Comparison of ENCODE assay signal across 29 cellular contexts in genomic region chr11:26073646-26074045, GRCh38.
"Had no signal": no experiment of that assay in that cellular context is flagged by ENCODE, and none has a peak within 500 bp of the region (broad histone marks: within the 10 kb centered on the region; RNA-seq: fewer than 3 reads in every experiment).

No MANE protein-coding gene starts in this region.

- H3K27me3 ChIP-seq: breast epithelium, colonic mucosa, gastrocnemius medialis, hepatocyte, neural progenitor cell, sigmoid colon, stomach, thyroid gland, upper lobe of left lung, vagina had no signal

- H3K27ac Mint-ChIP-seq: activated CD4-positive, alpha-beta T cell treated with anti-CD3 and anti-CD28 coated beads, Interleukin-2, amount 10 ng/mL, durations not matched to agents 7 days and 5 days; activated CD8-positive, alpha-beta T cell treated with anti-CD3 and anti-CD28 coated beads for 36 hours; activated T-helper 17 cell treated with anti-CD3 and anti-CD28 coated beads, Interleukin-2, amount 50 U/mL, for 72 hours; naive thymus-derived CD4-positive, alpha-beta T cell; neural progenitor cell; stimulated activated naive B cell treated with anti-CD40 and anti-IgM and Interleukin-4, amounts not matched to agents 10 μg/mL and 1 μg/mL and 100 μg/mL, for 72 hours; WTC11 had no signal

- H3K4me1 Mint-ChIP-seq: activated CD4-positive, alpha-beta T cell treated with anti-CD3 and anti-CD28 coated beads, Interleukin-2, amount 10 ng/mL, durations not matched to agents 7 days and 5 days; activated T-helper 17 cell treated with anti-CD3 and anti-CD28 coated beads, Interleukin-2, amount 50 U/mL, for 72 hours; naive thymus-derived CD4-positive, alpha-beta T cell; neural progenitor cell; stimulated activated naive B cell treated with anti-CD40 and anti-IgM and Interleukin-4, amounts not matched to agents 10 μg/mL and 1 μg/mL and 100 μg/mL, for 72 hours; WTC11 had no signal

- FAIRE-seq: small intestine had no signal

- H3K4me3 ChIP-seq: breast epithelium, colonic mucosa, gastrocnemius medialis, hepatocyte, neural progenitor cell, psoas muscle, sigmoid colon, stomach, thyroid gland, upper lobe of left lung, vagina had no signal

- H3K36me3 ChIP-seq: breast epithelium, colonic mucosa, gastrocnemius medialis, neural progenitor cell, sigmoid colon, stomach, thyroid gland, upper lobe of left lung, vagina had no signal

- ATAC-seq: activated CD8-positive, alpha-beta T cell treated with anti-CD3 and anti-CD28 coated beads for 36 hours; activated T-cell treated with anti-CD3 and anti-CD28 coated beads, Interleukin-2, amount 50 U/mL, for 4 hours; activated T-helper 17 cell treated with anti-CD3 and anti-CD28 coated beads, Interleukin-2, amount 50 U/mL, for 72 hours; gastrocnemius medialis; naive thymus-derived CD4-positive, alpha-beta T cell; psoas muscle; stimulated activated naive B cell treated with anti-CD40 and anti-IgM and Interleukin-4, amounts not matched to agents 10 μg/mL and 1 μg/mL and 100 μg/mL, for 72 hours; WTC11 had no signal

- H3K4me3 Mint-ChIP-seq: activated CD4-positive, alpha-beta T cell treated with anti-CD3 and anti-CD28 coated beads, Interleukin-2, amount 10 ng/mL, durations not matched to agents 7 days and 5 days; activated CD8-positive, alpha-beta T cell treated with anti-CD3 and anti-CD28 coated beads for 36 hours; activated T-cell treated with anti-CD3 and anti-CD28 coated beads, Interleukin-2, amount 50 U/mL, for 4 hours; activated T-helper 17 cell treated with anti-CD3 and anti-CD28 coated beads, Interleukin-2, amount 50 U/mL, for 72 hours; naive thymus-derived CD4-positive, alpha-beta T cell; neural progenitor cell; stimulated activated naive B cell treated with anti-CD40 and anti-IgM and Interleukin-4, amounts not matched to agents 10 μg/mL and 1 μg/mL and 100 μg/mL, for 72 hours; WTC11 had no signal

- H3K9me3 Mint-ChIP-seq: neural progenitor cell; stimulated activated naive B cell treated with anti-CD40 and anti-IgM and Interleukin-4, amounts not matched to agents 10 μg/mL and 1 μg/mL and 100 μg/mL, for 72 hours; WTC11 had no signal

- H3K36me3 Mint-ChIP-seq: naive thymus-derived CD4-positive, alpha-beta T cell; neural progenitor cell; stimulated activated naive B cell treated with anti-CD40 and anti-IgM and Interleukin-4, amounts not matched to agents 10 μg/mL and 1 μg/mL and 100 μg/mL, for 72 hours; WTC11 had no signal

- DNase-seq: activated CD4-positive, alpha-beta T cell treated with anti-CD3 and anti-CD28 coated beads for 1 hour; activated CD4-positive, alpha-beta T cell treated with anti-CD3 and anti-CD28 coated beads, Interleukin-2, amount 10 ng/mL, durations not matched to agents 7 days and 5 days; activated CD8-positive, alpha-beta T cell treated with anti-CD3 and anti-CD28 coated beads for 36 hours; activated gamma-delta T cell treated with Interleukin-2 at 50 U/mL for 16 hours; activated naive CD4-positive, alpha-beta T cell treated with anti-CD3 and anti-CD28 coated beads, Interleukin-2, amount 50 U/mL, for 16 hours; activated T-cell treated with anti-CD3 and anti-CD28 coated beads, Interleukin-2, amount 50 U/mL, for 4 hours; amniotic stem cell; central memory CD4-positive, alpha-beta T cell; colonic mucosa; effector memory CD4-positive, alpha-beta T cell; gastrocnemius medialis; midbrain; naive thymus-derived CD4-positive, alpha-beta T cell; occipital lobe; psoas muscle; sigmoid colon; stimulated activated CD4-positive, alpha-beta T cell treated with anti-CD3 and anti-CD28 coated beads, Interleukin-1b, Interleukin-23, amount 100 ng/mL, for 48 hours; stimulated activated naive B cell treated with anti-CD40 and anti-IgM and Interleukin-4, amounts not matched to agents 10 μg/mL and 1 μg/mL and 100 μg/mL, for 72 hours; stomach; thyroid gland; upper lobe of left lung had no signal

- H3K9me3 ChIP-seq: breast epithelium, colonic mucosa, gastrocnemius medialis, psoas muscle, sigmoid colon, stomach, thyroid gland, upper lobe of left lung, vagina had no signal

- H3K27me3 Mint-ChIP-seq: activated CD4-positive, alpha-beta T cell treated with anti-CD3 and anti-CD28 coated beads, Interleukin-2, amount 10 ng/mL, durations not matched to agents 7 days and 5 days; activated CD8-positive, alpha-beta T cell treated with anti-CD3 and anti-CD28 coated beads for 36 hours; activated T-helper 17 cell treated with anti-CD3 and anti-CD28 coated beads, Interleukin-2, amount 50 U/mL, for 72 hours; naive thymus-derived CD4-positive, alpha-beta T cell; stimulated activated naive B cell treated with anti-CD40 and anti-IgM and Interleukin-4, amounts not matched to agents 10 μg/mL and 1 μg/mL and 100 μg/mL, for 72 hours had no signal

- H3K27ac ChIP-seq: breast epithelium, colonic mucosa, gastrocnemius medialis, hepatocyte, neural progenitor cell, parathyroid adenoma, psoas muscle, sigmoid colon, stomach, thyroid gland, upper lobe of left lung, vagina had no signal
